In genomic region chr3:85939026-85939616, GRCh38 we compare ENCODE assay signal across 14 cellular contexts.
DNase-seq lines count a peak whose midpoint lies in the region; ATAC-seq and TF ChIP-seq lines count a peak whose summit lies in the region.
"Had no signal": no experiment of that assay in that cellular context is flagged by ENCODE, and none has a peak within 500 bp of the region (broad histone marks: within the 10 kb centered on the region; RNA-seq: fewer than 3 reads in every experiment).

No MANE protein-coding gene starts in this region.

- no peaks in the 10 kb centered on the region for H3K9me3 ChIP-seq in A673 (ENCODE audit: low read depth, low read length, poor library complexity, severe bottlenecking)
- no peaks in the 10 kb centered on the region for H3K9me3 ChIP-seq in effector memory CD4-positive, alpha-beta T cell (ENCODE audit: control insufficient read depth, low read length)
- H3K9me3 ChIP-seq: esophagus squamous epithelium, prostate gland had no signal

- no peak for ATAC-seq in sciatic nerve
- ATAC-seq in HG02763 (IDR thresholded peaks at IDR 0.05; ENCODE audit: unreplicated experiment), result no peak
- no peak for ATAC-seq in GM18867 (IDR thresholded peaks at IDR 0.05; ENCODE audit: unreplicated experiment)
- ATAC-seq: left lobe of liver had no signal

- intact Hi-C loops in A673 (cut with micrococcal nuclease; ENCODE audit: unreplicated experiment) (no loop called here), sciatic nerve (cut with DNase I) (no loop called here)

- H3K27ac ChIP-seq in A673 (ENCODE audit: low read depth, low read length, poor library complexity, severe bottlenecking), result no peak overlapping the region
- no peak overlapping the region for H3K27ac ChIP-seq in effector memory CD4-positive, alpha-beta T cell (ENCODE audit: insufficient read depth, low read length, poor library complexity, severe bottlenecking)
- H3K27ac ChIP-seq: esophagus squamous epithelium, prostate gland had no signal

- H3K36me3 ChIP-seq in A673 (ENCODE audit: insufficient read depth, low read length, poor library complexity, severe bottlenecking), result no peaks in the 10 kb centered on the region
- H3K36me3 ChIP-seq in effector memory CD4-positive, alpha-beta T cell (ENCODE audit: control insufficient read depth, insufficient read depth, low read length), result no peaks in the 10 kb centered on the region
- H3K36me3 ChIP-seq: esophagus squamous epithelium, prostate gland had no signal

- no peaks in the 10 kb centered on the region for H3K27me3 ChIP-seq in A673 (replicated peaks; ENCODE audit: insufficient read depth, low read depth, low read length, poor library complexity)
- H3K27me3 ChIP-seq in effector memory CD4-positive, alpha-beta T cell (replicated peaks; ENCODE audit: control insufficient read depth, insufficient read depth, low read length, poor library complexity, severe bottlenecking), result no peaks in the 10 kb centered on the region
- H3K27me3 ChIP-seq: esophagus squamous epithelium had no signal

- peaks cover 13% of the 10 kb centered on the region for H3K4me1 ChIP-seq in A673 (ENCODE audit: insufficient read depth, low read length, poor library complexity, severe bottlenecking)
- no peaks in the 10 kb centered on the region for H3K4me1 ChIP-seq in effector memory CD4-positive, alpha-beta T cell (ENCODE audit: control insufficient read depth, insufficient read depth, low read length, poor library complexity, severe bottlenecking)
- H3K4me1 ChIP-seq: esophagus squamous epithelium, prostate gland had no signal

- CTCF ChIA-PET in A673 (lab: Charles Lee), result no interaction called here

- POLR2A ChIA-PET in A673 (lab: Charles Lee; ENCODE audit: low non-redundant PET), result no interaction called here

- BruUV-seq in A673 (replicated peaks; lab: Mats Ljungman, UMichigan), result no TSS peak

- no peak for TF ChIP-seq CTCF in A673 (conservative IDR thresholded peaks at IDR 0.05; ENCODE audit: low read depth, low read length)

- DNase-seq in A673 (ENCODE audit: low spot score) (peak; percentile 43), NCI-H128 (lab: John Stamatoyannopoulos, UW; ENCODE audit: unreplicated experiment) (peak; percentile 81), SW480 (ENCODE audit: low spot score) (peak; percentile 13), inferior parietal cortex (ENCODE audit: extremely low spot score) (peak; percentile 79), sciatic nerve (ENCODE audit: low spot score) (no peak)
- no peak for DNase-seq in effector memory CD4-positive, alpha-beta T cell
- DNase-seq: activated CD4-positive, CD25-positive, alpha-beta regulatory T cell; esophagus squamous epithelium; GF-D8; NCI-H1048 had no signal

- H3K4me3 ChIP-seq in A673 (ENCODE audit: low read depth, low read length, poor library complexity, severe bottlenecking), result no peak overlapping the region
- H3K4me3 ChIP-seq in effector memory CD4-positive, alpha-beta T cell (ENCODE audit: insufficient read depth, low read depth, low read length, poor library complexity, severe bottlenecking), result no peak overlapping the region
- H3K4me3 ChIP-seq: esophagus squamous epithelium, prostate gland had no signal

Comparison
In these comparisons a context has a peak if more than half of its experiments do, and no peak if none do; other contexts are left out.
1. DNase-seq: peak in A673 (single experiment), NCI-H128 (single experiment), SW480 (single experiment) and inferior parietal cortex (single experiment); none in sciatic nerve (single experiment) and effector memory CD4-positive, alpha-beta T cell (0 of 3).